In the genomic region with DNA sequence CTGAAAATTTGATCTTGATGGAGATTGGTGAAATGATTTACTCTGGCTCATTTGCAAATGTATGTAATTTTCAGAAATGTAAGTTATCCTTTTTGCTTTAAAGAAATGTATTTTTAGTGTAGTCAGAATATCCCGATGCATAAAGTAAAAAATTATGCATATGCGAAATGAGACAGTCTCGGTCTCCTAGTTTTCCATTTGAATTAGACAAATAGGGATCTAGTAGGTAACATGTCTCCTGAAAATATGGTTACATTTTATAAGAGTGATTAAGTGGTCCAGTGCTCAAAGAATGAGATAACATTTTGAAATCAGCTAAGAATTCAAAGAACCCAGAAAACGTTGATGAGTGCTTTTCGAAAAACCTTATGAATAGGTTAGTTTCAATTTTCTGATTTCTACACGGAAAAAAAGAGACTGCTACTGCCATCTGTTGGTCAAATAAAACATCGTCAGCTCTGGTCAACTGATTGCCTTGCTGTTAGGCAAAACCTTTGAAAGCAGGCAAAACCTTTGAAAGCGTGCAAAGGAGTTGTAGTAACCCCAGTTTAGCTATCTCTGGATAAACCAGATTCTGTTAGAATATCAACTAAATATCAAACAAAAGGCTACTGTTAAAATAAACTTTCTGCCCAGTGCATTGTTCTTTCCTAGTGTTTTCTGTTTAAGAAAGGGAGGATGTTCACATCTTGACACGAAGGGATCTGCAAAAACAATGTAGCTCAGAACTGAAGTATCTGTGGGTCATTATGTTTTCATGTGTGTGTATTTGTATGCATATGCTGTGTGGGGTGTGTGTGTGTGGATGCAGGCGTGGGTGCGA, we compare ENCODE assay signal across 8 cellular contexts. TPM values are rescaled to one million over a fixed set of nuclear protein-coding genes. Genes with fewer than 3 reads are reported as not detected.
DNase-seq lines count a peak whose midpoint lies in the region; ATAC-seq and TF ChIP-seq lines count a peak whose summit lies in the region.

No MANE protein-coding gene starts in this region.

- no peaks in the 10 kb centered on the region for H3K36me3 Mint-ChIP-seq in WTC11

- no peaks in the 10 kb centered on the region for H3K9me3 ChIP-seq in ovary

- peak; percentile 89 for ATAC-seq in GM18498 (IDR thresholded peaks at IDR 0.05; ENCODE audit: unreplicated experiment)
- peak; percentile 91 for ATAC-seq in HG02798 (IDR thresholded peaks at IDR 0.05; ENCODE audit: poor library complexity, unreplicated experiment)
- ATAC-seq in WTC11 = peak; percentile 61

- 28 to 35% (median 29%) methylated on average over 11 of the region's 11 CpGs for WGBS in ovary, 3 donors

- H3K4me3 ChIP-seq in fibroblast of the aortic adventitia (ENCODE audit: low read depth, low read length) (peak overlapping the region; percentile 59), ovary (peak overlapping the region; percentile 34)

- H3K4me3 Mint-ChIP-seq in WTC11 = no peak overlapping the region

- POLR2A ChIA-PET in WTC11 (lab: Charles Lee) = no interaction called here

- intact Hi-C loops in ovary (cut with DNase I) = loop anchor here in 2 of 4 donors (10.0 kb wide), 1 partner anchor 393 kb away; no protein-coding TSS in a partner anchor

- peak; percentile 75 for TF ChIP-seq CTCF in C4-2B (conservative IDR thresholded peaks at IDR 0.05)
- peak; percentile 51; the same call in 1 of the 2 replicates for TF ChIP-seq CTCF in WTC11 (IDR thresholded peaks at IDR 0.05)
- peak; percentile 69 for TF ChIP-seq CTCF in fibroblast of the aortic adventitia (IDR thresholded peaks at IDR 0.05; ENCODE audit: insufficient read depth, low read length)
- peak; percentile 11 to 38 (median 33) for TF ChIP-seq CTCF in ovary (IDR thresholded peaks at IDR 0.05)

- H3K4me1 ChIP-seq in ovary (ENCODE audit: insufficient read depth) = no peaks in the 10 kb centered on the region

- DNase-seq in NCI-H1417 (lab: John Stamatoyannopoulos, UW) (peak; percentile 5 to 83 (median 48)), WTC11 (ENCODE audit: low spot score) (no peak), fibroblast of the aortic adventitia (ENCODE audit: low read depth) (peak; percentile 77), ovary (peak in 1 of 5 donors; percentile 35)
- DNase-seq in effector CD4-positive, alpha-beta T cell = no peak

- H3K36me3 ChIP-seq in ovary = no peaks in the 10 kb centered on the region

- H3K27me3 Mint-ChIP-seq in WTC11 (ENCODE audit: low read depth) = no peaks in the 10 kb centered on the region

- CTCF ChIA-PET in WTC11 (lab: Charles Lee) = interaction anchor here (0.6 to 1.8 kb wide), 17 partner anchors 11 to 1112 kb away, joined by 3 to 29 read pairs (median 4); partner anchors contain the start of genes CHMP2B and VGLL3

- H3K4me1 Mint-ChIP-seq in WTC11 = peaks cover 4% of the 10 kb centered on the region

- H3K9me3 Mint-ChIP-seq in WTC11 = no peaks in the 10 kb centered on the region

- TF ChIP-seq EP300 in ovary (IDR thresholded peaks at IDR 0.05) = no peak

- no peak overlapping the region for H3K27ac ChIP-seq in C4-2B
- no peak overlapping the region for H3K27ac ChIP-seq in ovary

- TF ChIP-seq POLR2A in ovary (IDR thresholded peaks at IDR 0.05) = no peak

- no peak overlapping the region for H3K27ac Mint-ChIP-seq in WTC11

- no peaks in the 10 kb centered on the region for H3K27me3 ChIP-seq in ovary

TF ChIP-seq in WTC11, 78 proteins besides CTCF, POLR2A, EP300 and RAD21 (continues in another document):
- no peak for TF ChIP-seq ZMAT4 (CRISPR knock-in tag; IDR thresholded peaks at IDR 0.05)
- TF ChIP-seq MAX (CRISPR knock-in tag; IDR thresholded peaks at IDR 0.05) = no peak
- TF ChIP-seq ARID4B (CRISPR knock-in tag; IDR thresholded peaks at IDR 0.05; ENCODE audit: borderline replicate concordance) = no peak
- no peak for TF ChIP-seq PRDM15 (CRISPR knock-in tag; IDR thresholded peaks at IDR 0.05)
- TF ChIP-seq FOXJ3 (CRISPR knock-in tag; IDR thresholded peaks at IDR 0.05; ENCODE audit: borderline replicate concordance) = no peak
- TF ChIP-seq, protein P1, sequence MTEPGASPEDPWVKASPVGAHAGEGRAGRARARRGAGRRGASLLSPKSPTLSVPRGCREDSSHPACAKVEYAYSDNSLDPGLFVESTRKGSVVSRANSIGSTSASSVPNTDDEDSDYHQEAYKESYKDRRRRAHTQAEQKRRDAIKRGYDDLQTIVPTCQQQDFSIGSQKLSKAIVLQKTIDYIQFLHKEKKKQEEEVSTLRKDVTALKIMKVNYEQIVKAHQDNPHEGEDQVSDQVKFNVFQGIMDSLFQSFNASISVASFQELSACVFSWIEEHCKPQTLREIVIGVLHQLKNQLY (CRISPR knock-in tag; IDR thresholded peaks at IDR 0.05) = no peak
- no peak for TF ChIP-seq SMAD4 (CRISPR knock-in tag; IDR thresholded peaks at IDR 0.05)
- TF ChIP-seq, protein P2, sequence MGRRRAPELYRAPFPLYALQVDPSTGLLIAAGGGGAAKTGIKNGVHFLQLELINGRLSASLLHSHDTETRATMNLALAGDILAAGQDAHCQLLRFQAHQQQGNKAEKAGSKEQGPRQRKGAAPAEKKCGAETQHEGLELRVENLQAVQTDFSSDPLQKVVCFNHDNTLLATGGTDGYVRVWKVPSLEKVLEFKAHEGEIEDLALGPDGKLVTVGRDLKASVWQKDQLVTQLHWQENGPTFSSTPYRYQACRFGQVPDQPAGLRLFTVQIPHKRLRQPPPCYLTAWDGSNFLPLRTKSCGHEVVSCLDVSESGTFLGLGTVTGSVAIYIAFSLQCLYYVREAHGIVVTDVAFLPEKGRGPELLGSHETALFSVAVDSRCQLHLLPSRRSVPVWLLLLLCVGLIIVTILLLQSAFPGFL (CRISPR knock-in tag; IDR thresholded peaks at IDR 0.05; ENCODE audit: borderline replicate concordance) = no peak

RNA-seq across cellular contexts. Expression of gene CHMP2B, which starts 59.3 kb away (rescaled TPM):
- 36.5 to 41.5 TPM (median 37.8 TPM) in 3 replicates for total RNA-seq in WTC11 (2021)
- 48.1 and 60.5 TPM in 2 replicates for total RNA-seq in fibroblast of the aortic adventitia (ENCODE audit: low replicate concordance)
- total RNA-seq in ovary = 10 to 100 TPM; 29.0 to 45.3 (median 38.8) TPM
- 10 to 100 TPM; 26.2 to 31.2 TPM for polyA plus RNA-seq in ovary

Comparison
In these comparisons a context has a peak if more than half of its experiments do, and no peak if none do; other contexts are left out.
1. DNase-seq: peak in NCI-H1417 (3 of 3) and fibroblast of the aortic adventitia (single experiment); none in WTC11 (single experiment) and effector CD4-positive, alpha-beta T cell (single experiment).
2. Peak in every context shown above with its lines, with median percentiles within 50 percentile points of each other: CTCF ChIP-seq and ATAC-seq.